9 cellular contexts compared by ENCODE assay signal in genomic region chr9:136662656-136663310, GRCh38. TPM values are rescaled to one million over a fixed set of nuclear protein-coding genes. Genes with fewer than 3 reads are reported as not detected.
DNase-seq lines count a peak whose midpoint lies in the region; ATAC-seq and TF ChIP-seq lines count a peak whose summit lies in the region.
"Had no signal": no experiment of that assay in that cellular context is flagged by ENCODE, and none has a peak within 500 bp of the region (broad histone marks: within the 10 kb centered on the region; RNA-seq: fewer than 3 reads in every experiment).

EGFL7 (plus strand) TSS chr9:136662916; CDS start chr9:136668283, 5,367 bp downstream.

- no TSS peak for BruUV-seq in Panc1 (replicated peaks; lab: Mats Ljungman, UMichigan)

- POLR2A ChIA-PET in Panc1 (lab: Charles Lee), result no interaction called here

- H3K4me3 ChIP-seq in Panc1 (ENCODE audit: low read depth in 2 of 2, low read length in 2 of 2), result no peak within 1 kb of the TSS
- H3K4me3 ChIP-seq in esophagus muscularis mucosa, result peak within 1 kb of the TSS; percentile 53 to 65 (median 56)
- peak within 1 kb of the TSS; percentile 21 to 61 for H3K4me3 ChIP-seq in muscle layer of duodenum (ENCODE audit: low read depth in 1 of 2, low read length in 2 of 2)

- in situ Hi-C loops in Panc1 (cut with HindIII; ENCODE audit: low pct_unique_long_range_greater_than_20kb, low sequenced_read_pairs) (no loop called here), GM13977 (cut with MboI; ENCODE audit: low pct_unique_long_range_greater_than_20kb, low sequenced_read_pairs, unreplicated experiment) (no loop called here)

- TF ChIP-seq POLR2A in esophagus muscularis mucosa (IDR thresholded peaks at IDR 0.05; ENCODE audit: low read depth), result no peak

- TF ChIP-seq CTCF in Panc1 (IDR thresholded peaks at IDR 0.05) (no peak), esophagus muscularis mucosa (IDR thresholded peaks at IDR 0.05) (no peak), type B pancreatic cell (conservative IDR thresholded peaks at IDR 0.05) (no peak), GM13977 (IDR thresholded peaks at IDR 0.05; ENCODE audit: extremely low read depth, insufficient read depth, missing control alignments) (no peak)

- no peaks in the 10 kb centered on the region for H3K4me1 Mint-ChIP-seq in type B pancreatic cell (ENCODE audit: unreplicated experiment)

- intact Hi-C loops in Panc1 (cut with micrococcal nuclease; ENCODE audit: unreplicated experiment), result no loop called here
- intact Hi-C loops in esophagus muscularis mucosa (cut with DNase I), result no loop called here

- peaks cover 3% of the 10 kb centered on the region for H3K27me3 Mint-ChIP-seq in type B pancreatic cell

- no peaks in the 10 kb centered on the region for H3K36me3 Mint-ChIP-seq in type B pancreatic cell

- H3K27me3 ChIP-seq in Panc1 (ENCODE audit: control insufficient read depth, insufficient read depth, low read length) (no peaks in the 10 kb centered on the region), esophagus muscularis mucosa (peaks cover 0 to 92% (median 9%) of the 10 kb centered on the region in 4 donors), muscle layer of duodenum (ENCODE audit: low read depth, low read length) (peaks cover 22% of the 10 kb centered on the region)

- no peaks in the 10 kb centered on the region for H3K9me3 Mint-ChIP-seq in type B pancreatic cell

- H3K9me3 ChIP-seq in Panc1 (ENCODE audit: control insufficient read depth, insufficient read depth, low read depth, low read length) (no peaks in the 10 kb centered on the region), esophagus muscularis mucosa (no peaks in the 10 kb centered on the region), muscle layer of duodenum (ENCODE audit: control insufficient read depth in 1 of 2, low read length in 2 of 2) (no peaks in the 10 kb centered on the region)

- WGBS in esophagus muscularis mucosa, result 83% methylated on average over 13 of the region's 26 CpGs

- no peak within 1 kb of the TSS for H3K4me3 Mint-ChIP-seq in type B pancreatic cell

- ATAC-seq in Panc1, result no peak
- no peak for ATAC-seq in HG02938 (IDR thresholded peaks at IDR 0.05; ENCODE audit: unreplicated experiment)

- H3K27ac ChIP-seq in Panc1 (ENCODE audit: low read length), result no peak within 1 kb of the TSS
- H3K27ac ChIP-seq in esophagus muscularis mucosa (replicated peaks in 1 of 4), result peak within 1 kb of the TSS; percentile 30 to 80 (median 68)
- H3K27ac ChIP-seq in muscle layer of duodenum (ENCODE audit: low read length), result no peak within 1 kb of the TSS

- H3K27ac Mint-ChIP-seq in type B pancreatic cell, result no peak within 1 kb of the TSS

- CTCF ChIA-PET in Panc1 (lab: Charles Lee), result no interaction called here

- H3K4me1 ChIP-seq in Panc1 (ENCODE audit: control insufficient read depth, insufficient read depth, low read length) (peaks cover 14% of the 10 kb centered on the region), esophagus muscularis mucosa (peaks cover 3 to 22% (median 14%) of the 10 kb centered on the region in 4 donors), muscle layer of duodenum (ENCODE audit: control insufficient read depth in 1 of 2, insufficient read depth in 2 of 2, low read length in 2 of 2) (peaks cover 0 to 11% of the 10 kb centered on the region in 2 donors)

- no peak for TF ChIP-seq EP300 in esophagus muscularis mucosa (IDR thresholded peaks at IDR 0.05)

- H3K36me3 ChIP-seq in Panc1 (ENCODE audit: control insufficient read depth, insufficient read depth, low read length) (no peaks in the 10 kb centered on the region), esophagus muscularis mucosa (peaks cover 0 to 37% (median 7%) of the 10 kb centered on the region in 4 donors), muscle layer of duodenum (ENCODE audit: control insufficient read depth in 1 of 2, insufficient read depth in 2 of 2, low read length in 2 of 2) (no peaks in the 10 kb centered on the region)

- DNase-seq in Panc1 (ENCODE audit: low read depth, low spot score) (no peak), esophagus muscularis mucosa (ENCODE audit: extremely low spot score) (no peak), type B pancreatic cell (ENCODE audit: extremely low spot score, unreplicated experiment) (no peak), GM13977 (ENCODE audit: low spot score) (no peak), NCI-H748 treated with DMSO at 0.1 percent for 48 hours (lab: John Stamatoyannopoulos, UW) (no peak)
- no peak for DNase-seq in activated effector memory CD4-positive, alpha-beta T cell treated with anti-CD3 and anti-CD28 coated beads, Interleukin-2, amount 50 U/mL, for 16 hours
- DNase-seq: activated CD4-positive, alpha-beta T cell treated with anti-CD3 and anti-CD28 coated beads for 4 hours had no signal

RNA-seq across cellular contexts. Expression of gene EGFL7, which starts in this region (rescaled TPM):
- 42.3 TPM for total RNA-seq in Panc1 (2021; ENCODE audit: unreplicated experiment)
- polyA plus RNA-seq in Panc1 (2012; ENCODE audit: insufficient read length), result 81.9 TPM
- 100 to 1,000 TPM in 1 of 4 donors, 10 to 100 TPM in 3; 33.2 to 134 (median 78.7) TPM for total RNA-seq in esophagus muscularis mucosa
- 20.7 and 25.5 TPM in 2 replicates for total RNA-seq in type B pancreatic cell (ENCODE audit: low replicate concordance)

Comparison
In these comparisons a context has a peak if more than half of its experiments do, and no peak if none do; other contexts are left out.
1. H3K27ac ChIP-seq: peak in esophagus muscularis mucosa (4 of 4); none in Panc1 (single experiment) and muscle layer of duodenum (single experiment).
2. H3K4me3 ChIP-seq: peak in esophagus muscularis mucosa (4 of 4) and muscle layer of duodenum (2 of 2); none in Panc1 (0 of 2).